Comparison of ENCODE assay signal across 17 cellular contexts in the genomic region with DNA sequence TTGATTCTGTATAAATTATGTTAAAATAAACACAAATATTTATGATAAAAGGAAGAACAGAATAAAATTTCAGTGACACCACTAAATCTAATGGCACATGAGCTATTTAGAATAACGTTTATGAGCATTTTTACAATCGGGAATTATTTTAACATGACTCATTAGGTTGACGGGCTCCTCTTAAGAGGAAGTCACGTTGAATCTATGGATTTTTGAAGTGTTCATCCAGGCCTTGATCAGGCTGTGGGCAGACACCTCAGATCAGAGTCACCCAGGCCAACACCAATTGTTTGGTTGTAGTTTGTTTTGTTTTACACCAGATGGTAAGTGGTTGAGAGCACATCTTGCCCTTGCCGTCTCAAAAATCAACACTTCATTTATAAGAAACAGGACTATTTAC.
A peak's percentile ranks its signal among the peaks of the same experiment; 100 is the strongest.
DNase-seq lines count a peak whose midpoint lies in the region; TF ChIP-seq lines count a peak whose summit lies in the region.
"Had no signal": no experiment of that assay in that cellular context is flagged by ENCODE, and none has a peak within 500 bp of the region (broad histone marks: within the 10 kb centered on the region; RNA-seq: fewer than 3 reads in every experiment).

No MANE protein-coding gene starts in this region.

- no peak overlapping the region for H3K4me3 ChIP-seq in A673 (ENCODE audit: low read depth, low read length, poor library complexity, severe bottlenecking)
- H3K4me3 ChIP-seq: adrenal gland, heart left ventricle, PC-9, tibial nerve had no signal

- H3K9me3 ChIP-seq in A673 (ENCODE audit: low read depth, low read length, poor library complexity, severe bottlenecking): no peaks in the 10 kb centered on the region
- H3K9me3 ChIP-seq: adrenal gland had no signal

- BruUV-seq in A673 (replicated peaks; lab: Mats Ljungman, UMichigan): no TSS peak

- no peaks in the 10 kb centered on the region for H3K27me3 ChIP-seq in A673 (replicated peaks; ENCODE audit: insufficient read depth, low read depth, low read length, poor library complexity)
- H3K27me3 ChIP-seq: adrenal gland, heart left ventricle, tibial nerve had no signal

- DNase-seq in A673 (ENCODE audit: low spot score): peak; percentile 17
- DNase-seq in HT-29 (ENCODE audit: low spot score): peak; percentile 74
- DNase-seq in SW480 (ENCODE audit: low spot score): peak; percentile 65
- DNase-seq in glomerular endothelial cell (ENCODE audit: extremely low read depth, low read depth, low spot score): peak; percentile 42
- no peak for DNase-seq in NK-92 (lab: John Stamatoyannopoulos, UW; ENCODE audit: unreplicated experiment)
- DNase-seq in stimulated activated CD4-positive, alpha-beta T cell treated with anti-CD3 and anti-CD28 coated beads, Interleukin-12 subunit alpha, Interleukin-12 subunit beta, amount 100 ng/mL, for 4 hours: no peak
- no peak for DNase-seq in AG20443 (ENCODE audit: low spot score)
- DNase-seq in NCI-H226: no peak
- DNase-seq: activated CD4-positive, alpha-beta T cell treated with anti-CD3 and anti-CD28 coated beads, Interleukin-2, amount 50 U/mL, for 4 hours; adrenal gland; COR-L47; GF-D8; heart left ventricle; NCI-H1694 treated with DMSO at 0.1 percent for 48 hours had no signal

- TF ChIP-seq CTCF in A673 (conservative IDR thresholded peaks at IDR 0.05; ENCODE audit: low read depth, low read length): no peak

- intact Hi-C loops in A673 (cut with micrococcal nuclease; ENCODE audit: unreplicated experiment): no loop called here

- H3K4me1 ChIP-seq in A673 (ENCODE audit: insufficient read depth, low read length, poor library complexity, severe bottlenecking): no peaks in the 10 kb centered on the region

- H3K36me3 ChIP-seq in A673 (ENCODE audit: insufficient read depth, low read length, poor library complexity, severe bottlenecking): no peaks in the 10 kb centered on the region
- H3K36me3 ChIP-seq: adrenal gland, heart left ventricle, tibial nerve had no signal

- H3K27ac ChIP-seq in A673 (ENCODE audit: low read depth, low read length, poor library complexity, severe bottlenecking): no peak overlapping the region
- H3K27ac ChIP-seq: KMS-11, PC-9 had no signal

- POLR2A ChIA-PET in A673 (lab: Charles Lee; ENCODE audit: low non-redundant PET): no interaction called here

- CTCF ChIA-PET in A673 (lab: Charles Lee): no interaction called here

Comparison
In these comparisons a context has a peak if more than half of its experiments do, and no peak if none do; other contexts are left out.
1. DNase-seq: peak in A673 (single experiment), HT-29 (single experiment), SW480 (single experiment) and glomerular endothelial cell (single experiment); none in NK-92 (single experiment), stimulated activated CD4-positive, alpha-beta T cell treated with anti-CD3 and anti-CD28 coated beads, Interleukin-12 subunit alpha, Interleukin-12 subunit beta, amount 100 ng/mL, for 4 hours (single experiment), AG20443 (single experiment) and NCI-H226 (single experiment).